ENCODE assay signal across 28 cellular contexts in genomic region chr7:109983618-109984017, GRCh38.
"Had no signal": no experiment of that assay in that cellular context is flagged by ENCODE, and none has a peak within 500 bp of the region (broad histone marks: within the 10 kb centered on the region; RNA-seq: fewer than 3 reads in every experiment).

No MANE protein-coding gene starts in this region.

- H3K27me3 Mint-ChIP-seq: progenitor cell of endocrine pancreas; stimulated activated naive B cell treated with anti-CD40 and anti-IgM and Interleukin-4, amounts not matched to agents 10 μg/mL and 1 μg/mL and 100 μg/mL, for 72 hours had no signal

- H3K4me3 ChIP-seq: neural progenitor cell, ovary, psoas muscle, right lobe of liver, sigmoid colon, stomach, thoracic aorta, thyroid gland, tibial nerve, upper lobe of left lung, vagina had no signal

- H3K4me1 ChIP-seq: neural progenitor cell, parathyroid adenoma, psoas muscle, right lobe of liver, sigmoid colon, stomach, thyroid gland, tibial nerve, upper lobe of left lung, vagina had no signal

- ATAC-seq: natural killer cell; psoas muscle; right cardiac atrium; right lobe of liver; stimulated activated effector memory CD8-positive, alpha-beta T cell treated with anti-CD3 and anti-CD28 coated beads, Interleukin-12 subunit alpha, Interleukin-12 subunit beta, amount 100 ng/mL, for 72 hours; stimulated activated naive B cell treated with anti-CD40 and anti-IgM and Interleukin-4, amounts not matched to agents 10 μg/mL and 1 μg/mL and 100 μg/mL, for 72 hours had no signal

- H3K9ac ChIP-seq: neural progenitor cell, parathyroid adenoma had no signal

- H3K27me3 ChIP-seq: neural progenitor cell, ovary, right lobe of liver, sigmoid colon, stomach, thyroid gland, tibial nerve, upper lobe of left lung, vagina had no signal

- H3K27ac ChIP-seq: neural progenitor cell, ovary, parathyroid adenoma, psoas muscle, right lobe of liver, sigmoid colon, stomach, thoracic aorta, thyroid gland, tibial nerve, upper lobe of left lung, vagina had no signal

- FAIRE-seq: small intestine, urothelium cell line had no signal

- H3K9me3 ChIP-seq: ovary, psoas muscle, right lobe of liver, sigmoid colon, stomach, thoracic aorta, thyroid gland, tibial nerve, upper lobe of left lung, vagina had no signal

- H3K4me1 Mint-ChIP-seq: natural killer cell; stimulated activated effector memory CD8-positive, alpha-beta T cell treated with anti-CD3 and anti-CD28 coated beads, Interleukin-12 subunit alpha, Interleukin-12 subunit beta, amount 100 ng/mL, for 72 hours; stimulated activated naive B cell treated with anti-CD40 and anti-IgM and Interleukin-4, amounts not matched to agents 10 μg/mL and 1 μg/mL and 100 μg/mL, for 72 hours had no signal

- H3K9me3 Mint-ChIP-seq: nephron had no signal

- H3K4me3 Mint-ChIP-seq: natural killer cell; nephron; neural progenitor cell; stimulated activated effector memory CD8-positive, alpha-beta T cell treated with anti-CD3 and anti-CD28 coated beads, Interleukin-12 subunit alpha, Interleukin-12 subunit beta, amount 100 ng/mL, for 72 hours; stimulated activated naive B cell treated with anti-CD40 and anti-IgM and Interleukin-4, amounts not matched to agents 10 μg/mL and 1 μg/mL and 100 μg/mL, for 72 hours; stimulated activated naive CD8-positive, alpha-beta T cell treated with anti-CD3 and anti-CD28 coated beads, Interleukin-15, Interleukin-2, amounts not matched to agents 100 ng/mL and 50 ng/mL, for 24 hours had no signal

- DNase-seq: natural killer cell; occipital lobe; ovary; posterior cingulate gyrus; psoas muscle; right cardiac atrium; right lobe of liver; sigmoid colon; small intestine; stimulated activated CD4-positive, alpha-beta T cell treated with anti-CD3 and anti-CD28 coated beads, Interleukin-15, amount 100 ng/mL, for 24 hours; stimulated activated CD4-positive, alpha-beta T cell treated with anti-CD3 and anti-CD28 coated beads, Interleukin-2, amount 100 ng/mL, for 24 hours; stimulated activated CD4-positive, alpha-beta T cell treated with anti-CD3 and anti-CD28 coated beads, Interleukin-2, amount 100 ng/mL, for 48 hours; stimulated activated CD4-positive, alpha-beta T cell treated with anti-CD3 and anti-CD28 coated beads, Interleukin-4, amount 100 ng/mL, for 24 hours; stimulated activated naive B cell treated with anti-CD40 and anti-IgM and Interleukin-4, amounts not matched to agents 10 μg/mL and 1 μg/mL and 100 μg/mL, for 72 hours; stimulated activated naive CD4-positive, alpha-beta T cell treated with Interleukin-2 at 50 U/mL for 16 hours; stomach; thyroid gland; upper lobe of left lung had no signal

- H3K36me3 ChIP-seq: neural progenitor cell, ovary, right lobe of liver, sigmoid colon, stomach, thoracic aorta, thyroid gland, tibial nerve, upper lobe of left lung, vagina had no signal

- H3K4me2 ChIP-seq: neural progenitor cell had no signal

- H3K36me3 Mint-ChIP-seq: natural killer cell; neural progenitor cell; stimulated activated effector memory CD8-positive, alpha-beta T cell treated with anti-CD3 and anti-CD28 coated beads, Interleukin-12 subunit alpha, Interleukin-12 subunit beta, amount 100 ng/mL, for 72 hours; stimulated activated naive B cell treated with anti-CD40 and anti-IgM and Interleukin-4, amounts not matched to agents 10 μg/mL and 1 μg/mL and 100 μg/mL, for 72 hours had no signal

- H3K27ac Mint-ChIP-seq: natural killer cell; nephron; neural progenitor cell; progenitor cell of endocrine pancreas; stimulated activated effector memory CD8-positive, alpha-beta T cell treated with anti-CD3 and anti-CD28 coated beads, Interleukin-12 subunit alpha, Interleukin-12 subunit beta, amount 100 ng/mL, for 72 hours; stimulated activated naive B cell treated with anti-CD40 and anti-IgM and Interleukin-4, amounts not matched to agents 10 μg/mL and 1 μg/mL and 100 μg/mL, for 72 hours; stimulated activated naive CD8-positive, alpha-beta T cell treated with anti-CD3 and anti-CD28 coated beads, Interleukin-15, Interleukin-2, amounts not matched to agents 100 ng/mL and 50 ng/mL, for 24 hours had no signal

- H2AFZ ChIP-seq: neural progenitor cell, parathyroid adenoma had no signal
